19 cellular contexts compared by ENCODE assay signal in the genomic region with DNA sequence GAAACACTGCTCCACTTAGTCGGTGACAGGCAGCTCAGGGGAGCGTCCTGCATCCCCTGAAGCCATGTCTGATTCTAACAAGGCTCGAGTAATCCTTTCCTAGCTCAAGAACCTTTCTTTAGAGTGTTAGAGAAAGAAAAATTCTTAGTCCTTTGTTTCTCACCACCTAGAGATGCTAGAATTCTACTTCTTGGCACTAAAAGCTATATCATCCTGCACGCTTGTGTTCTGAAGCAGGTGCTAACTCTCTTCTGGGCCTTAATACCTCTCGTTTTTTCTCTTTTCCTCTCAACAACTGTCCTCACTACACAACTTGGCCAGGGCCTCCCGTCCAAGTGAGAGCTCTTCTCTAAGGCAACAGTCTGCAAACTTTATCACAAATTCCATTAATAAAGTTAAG. TPM values are rescaled to one million over a fixed set of nuclear protein-coding genes. Genes with fewer than 3 reads are reported as not detected.
DNase-seq lines count a peak whose midpoint lies in the region; ATAC-seq and TF ChIP-seq lines count a peak whose summit lies in the region.
"Had no signal": no experiment of that assay in that cellular context is flagged by ENCODE, and none has a peak within 500 bp of the region (broad histone marks: within the 10 kb centered on the region; RNA-seq: fewer than 3 reads in every experiment).

A gene (minus strand): TSS at position 101 of the 400 bp plus-strand sequence. CDS start 2,838 bp downstream, outside the sequence.

- TF ChIP-seq CTCF in RWPE2 (IDR thresholded peaks at IDR 0.05; ENCODE audit: poor library complexity, severe bottlenecking) (no peak), neural progenitor cell (IDR thresholded peaks at IDR 0.05) (no peak)

- H4K20me1 ChIP-seq in GM23248 (ENCODE audit: insufficient read depth) (no peaks in the 10 kb centered on the region), neural progenitor cell (ENCODE audit: low read depth) (no peaks in the 10 kb centered on the region), Karpas-422 (ENCODE audit: insufficient read depth, low read depth, low read length) (no peaks in the 10 kb centered on the region)

- H2AFZ ChIP-seq in ACC112 (ENCODE audit: low read length, unreplicated experiment) (peak within 1 kb of the TSS; percentile 76), GM23248 (0 out of 2 replicates have a peak within 1 kb of the TSS, but pooled peaks have one; percentile 18), neural progenitor cell (replicated peaks) (peak within 1 kb of the TSS; percentile 63), Karpas-422 (ENCODE audit: low read length) (no peak within 1 kb of the TSS)

- in situ Hi-C loops in GM23248 (cut with MboI) = no loop called here

- no peak for DNase-seq in GM23248
- no peak for DNase-seq in RWPE2 (ENCODE audit: low spot score)
- no peak for DNase-seq in neural progenitor cell (ENCODE audit: low spot score)
- no peak for DNase-seq in NCI-H1436 treated with DMSO at 0.1 percent for 48 hours (lab: John Stamatoyannopoulos, UW)
- no peak for DNase-seq in Karpas-422
- DNase-seq: ACHN; BE2C; C1 segment of cervical spinal cord; Caco-2; CD4-positive, alpha-beta T cell; HCEC 1CT; IMR-90 had no signal

- H3K9me3 ChIP-seq in GM23248 (ENCODE audit: low read depth) (no peaks in the 10 kb centered on the region), RWPE2 (ENCODE audit: severe bottlenecking) (no peaks in the 10 kb centered on the region), neural progenitor cell (ENCODE audit: low read depth) (no peaks in the 10 kb centered on the region), Karpas-422 (ENCODE audit: low read length) (no peaks in the 10 kb centered on the region)
- H3K9me3 ChIP-seq: BE2C had no signal

- ATAC-seq in RWPE2 (ENCODE audit: low read depth) = no peak
- no peak for ATAC-seq in HG03196 (IDR thresholded peaks at IDR 0.05; ENCODE audit: unreplicated experiment)
- ATAC-seq: K562 had no signal

- H3K9me2 ChIP-seq in GM23248 (ENCODE audit: insufficient read depth) = no peaks in the 10 kb centered on the region
- no peaks in the 10 kb centered on the region for H3K9me2 ChIP-seq in Karpas-422 (replicated peaks; ENCODE audit: insufficient read depth, low read length)

- H3K27me3 Mint-ChIP-seq in neural progenitor cell (ENCODE audit: insufficient read depth, low read depth) = no peaks in the 10 kb centered on the region

- H3K27ac ChIP-seq in ACC112 (ENCODE audit: low read depth, low read length) (peak within 1 kb of the TSS; percentile 73), GM23248 (peak within 1 kb of the TSS; percentile 41), RWPE2 (ENCODE audit: poor library complexity, severe bottlenecking) (peak within 1 kb of the TSS; percentile 38), neural progenitor cell (no peak within 1 kb of the TSS), Karpas-422 (ENCODE audit: low read length) (no peak within 1 kb of the TSS)
- H3K27ac ChIP-seq: HL-60 had no signal

- H3K9ac ChIP-seq in GM23248 (no peak within 1 kb of the TSS), neural progenitor cell (no peak within 1 kb of the TSS), Karpas-422 (ENCODE audit: low read length) (no peak within 1 kb of the TSS)

- H3K36me3 ChIP-seq in ACC112 (ENCODE audit: insufficient read depth, low read length) (no peaks in the 10 kb centered on the region), GM23248 (ENCODE audit: low read depth) (no peaks in the 10 kb centered on the region), RWPE2 (ENCODE audit: low read depth) (no peaks in the 10 kb centered on the region), neural progenitor cell (no peaks in the 10 kb centered on the region), Karpas-422 (ENCODE audit: insufficient read depth, low read length) (no peaks in the 10 kb centered on the region)
- H3K36me3 ChIP-seq: BE2C had no signal

- H3K4me2 ChIP-seq in GM23248 (ENCODE audit: unreplicated experiment) = peak within 1 kb of the TSS; percentile 15
- no peak within 1 kb of the TSS for H3K4me2 ChIP-seq in neural progenitor cell
- no peak within 1 kb of the TSS for H3K4me2 ChIP-seq in Karpas-422 (ENCODE audit: low read depth, low read length, poor library complexity, severe bottlenecking)

- 93 to 95% methylated on average over 6 of the region's 6 CpGs for WGBS in GM23248 (ENCODE audit: low coverage in 1 of 2, low lambda C conversion rate in 2 of 2, missing lambda C conversion rate in 2 of 2), 2 experiments

- no peaks in the 10 kb centered on the region for H3K9me3 Mint-ChIP-seq in neural progenitor cell
- H3K9me3 Mint-ChIP-seq: CD4-positive, alpha-beta T cell had no signal

- H3K79me2 ChIP-seq in ACC112 (ENCODE audit: control insufficient read depth, insufficient read depth, low read length, unreplicated experiment) = no peaks in the 10 kb centered on the region
- H3K79me2 ChIP-seq in GM23248 (ENCODE audit: insufficient read depth) = no peaks in the 10 kb centered on the region
- no peaks in the 10 kb centered on the region for H3K79me2 ChIP-seq in neural progenitor cell (ENCODE audit: low read depth)
- no peaks in the 10 kb centered on the region for H3K79me2 ChIP-seq in Karpas-422 (ENCODE audit: low read length)

- H3K27ac Mint-ChIP-seq in neural progenitor cell = no peak within 1 kb of the TSS
- H3K27ac Mint-ChIP-seq: CD4-positive, alpha-beta T cell had no signal

- H3K27me3 ChIP-seq in ACC112 (ENCODE audit: insufficient read depth, low read length) (no peaks in the 10 kb centered on the region), GM23248 (replicated peaks; ENCODE audit: insufficient read depth) (no peaks in the 10 kb centered on the region), RWPE2 (ENCODE audit: insufficient read depth, poor library complexity, severe bottlenecking) (no peaks in the 10 kb centered on the region), neural progenitor cell (no peaks in the 10 kb centered on the region), Karpas-422 (ENCODE audit: low read length) (no peaks in the 10 kb centered on the region)
- H3K27me3 ChIP-seq: BE2C had no signal

- H3F3A ChIP-seq in GM23248 (ENCODE audit: insufficient read depth) = peaks cover 17% of the 10 kb centered on the region
- no peaks in the 10 kb centered on the region for H3F3A ChIP-seq in neural progenitor cell (ENCODE audit: low read depth)

- no peaks in the 10 kb centered on the region for H3K36me3 Mint-ChIP-seq in neural progenitor cell

- H3K4me1 Mint-ChIP-seq in neural progenitor cell = no peaks in the 10 kb centered on the region

- H3K4me3 ChIP-seq in ACC112 (ENCODE audit: low read depth, low read length) = no peak within 1 kb of the TSS
- H3K4me3 ChIP-seq in GM23248 = no peak within 1 kb of the TSS
- no peak within 1 kb of the TSS for H3K4me3 ChIP-seq in RWPE2 (ENCODE audit: severe bottlenecking)
- no peak within 1 kb of the TSS for H3K4me3 ChIP-seq in neural progenitor cell
- no peak within 1 kb of the TSS for H3K4me3 ChIP-seq in Karpas-422 (ENCODE audit: low read length)
- H3K4me3 ChIP-seq: K562 had no signal

- no peak within 1 kb of the TSS for H3K4me3 Mint-ChIP-seq in neural progenitor cell
- H3K4me3 Mint-ChIP-seq: CD4-positive, alpha-beta T cell had no signal

- H3K4me1 ChIP-seq in ACC112 (ENCODE audit: control insufficient read depth, insufficient read depth, low read length, unreplicated experiment) (peaks cover 18% of the 10 kb centered on the region), GM23248 (ENCODE audit: insufficient read depth) (peaks cover 18% of the 10 kb centered on the region), RWPE2 (ENCODE audit: insufficient read depth, poor library complexity, severe bottlenecking) (peaks cover 10% of the 10 kb centered on the region), neural progenitor cell (no peaks in the 10 kb centered on the region), Karpas-422 (ENCODE audit: low read length) (no peaks in the 10 kb centered on the region)
- H3K4me1 ChIP-seq: BE2C, Caco-2 had no signal

RNA-seq across cellular contexts. Expression of the gene that starts here (rescaled TPM):
- not detected in 2 replicates for total RNA-seq in GM23248 (2014; rRNA removed; shearing (Covaris generic))
- polyA plus RNA-seq in GM23248 (2016; fragmentation: Nextera tagmentation; extraction: Ambion mirVana) = not detected in 2 replicates
- total RNA-seq in neural progenitor cell (ENCODE audit: low replicate concordance) = not detected in 2 replicates
- not detected in 2 replicates for total RNA-seq in Karpas-422 (2014; rRNA removed; shearing (Covaris generic); ENCODE audit: low replicate concordance)
- total RNA-seq: A172; Caco-2; CD4-positive, alpha-beta T cell; H4; HT1080; IMR-90; K562 had no signal
- polyA plus RNA-seq: IMR-90, K562 had no signal

Comparison
In these comparisons a context has a peak if more than half of its experiments do, and no peak if none do; other contexts are left out.
1. H3K27ac ChIP-seq: peak in ACC112 (single experiment), GM23248 (single experiment) and RWPE2 (single experiment); none in neural progenitor cell (single experiment) and Karpas-422 (single experiment).